In the genomic region with DNA sequence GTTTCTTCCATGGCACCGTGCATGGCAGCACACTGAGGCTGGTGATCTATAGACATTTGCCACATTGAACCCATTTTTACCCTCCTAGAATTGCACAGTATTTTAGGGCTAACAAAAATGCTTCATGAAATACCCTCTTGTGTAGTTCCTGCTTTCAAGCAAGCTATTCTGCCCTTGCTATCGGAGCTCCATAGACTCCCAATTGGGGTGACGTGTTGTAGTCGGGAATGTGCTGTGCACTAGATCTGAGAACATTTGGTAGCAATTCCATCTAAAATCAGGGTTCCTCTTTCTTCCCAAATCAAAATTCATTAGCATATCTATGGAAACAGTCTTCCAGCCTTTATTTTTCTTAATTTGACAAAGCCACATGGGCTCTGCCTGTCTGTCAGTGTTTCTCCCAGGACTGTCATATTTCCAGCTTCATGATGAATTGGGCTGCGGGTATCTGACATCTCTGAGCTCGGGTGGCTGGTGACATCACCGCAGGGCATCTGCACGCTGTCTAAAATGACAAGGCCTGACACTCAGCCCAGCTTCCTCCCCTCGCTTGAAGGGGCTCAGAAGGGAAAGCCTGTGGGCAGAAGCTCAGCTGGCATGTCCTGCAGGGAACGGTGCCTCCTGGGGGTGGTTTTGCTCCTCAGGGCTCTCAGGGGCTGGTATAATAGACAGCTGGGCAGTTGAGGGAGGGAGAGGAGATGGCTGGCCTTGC, we compare ENCODE assay signal across 1 cellular context.
TF ChIP-seq lines count a peak whose summit lies in the region.

No MANE protein-coding gene starts in this region.

TF ChIP-seq in SK-N-SH treated with all-trans-retinoic acid at 6 μM for 48 hours, 23 proteins besides CTCF, POLR2A, EP300 and RAD21 (continued from another document):
- TF ChIP-seq, protein P1, sequence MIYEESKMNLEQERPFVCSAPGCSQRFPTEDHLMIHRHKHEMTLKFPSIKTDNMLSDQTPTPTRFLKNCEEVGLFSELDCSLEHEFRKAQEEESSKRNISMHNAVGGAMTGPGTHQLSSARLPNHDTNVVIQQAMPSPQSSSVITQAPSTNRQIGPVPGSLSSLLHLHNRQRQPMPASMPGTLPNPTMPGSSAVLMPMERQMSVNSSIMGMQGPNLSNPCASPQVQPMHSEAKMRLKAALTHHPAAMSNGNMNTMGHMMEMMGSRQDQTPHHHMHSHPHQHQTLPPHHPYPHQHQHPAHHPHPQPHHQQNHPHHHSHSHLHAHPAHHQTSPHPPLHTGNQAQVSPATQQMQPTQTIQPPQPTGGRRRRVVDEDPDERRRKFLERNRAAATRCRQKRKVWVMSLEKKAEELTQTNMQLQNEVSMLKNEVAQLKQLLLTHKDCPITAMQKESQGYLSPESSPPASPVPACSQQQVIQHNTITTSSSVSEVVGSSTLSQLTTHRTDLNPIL (CRISPR knock-in tag; IDR thresholded peaks at IDR 0.05; ENCODE audit: low read depth), result peak; percentile 93
- TF ChIP-seq ZNF70 (CRISPR knock-in tag; IDR thresholded peaks at IDR 0.05), result no peak
- TF ChIP-seq, protein P2, sequence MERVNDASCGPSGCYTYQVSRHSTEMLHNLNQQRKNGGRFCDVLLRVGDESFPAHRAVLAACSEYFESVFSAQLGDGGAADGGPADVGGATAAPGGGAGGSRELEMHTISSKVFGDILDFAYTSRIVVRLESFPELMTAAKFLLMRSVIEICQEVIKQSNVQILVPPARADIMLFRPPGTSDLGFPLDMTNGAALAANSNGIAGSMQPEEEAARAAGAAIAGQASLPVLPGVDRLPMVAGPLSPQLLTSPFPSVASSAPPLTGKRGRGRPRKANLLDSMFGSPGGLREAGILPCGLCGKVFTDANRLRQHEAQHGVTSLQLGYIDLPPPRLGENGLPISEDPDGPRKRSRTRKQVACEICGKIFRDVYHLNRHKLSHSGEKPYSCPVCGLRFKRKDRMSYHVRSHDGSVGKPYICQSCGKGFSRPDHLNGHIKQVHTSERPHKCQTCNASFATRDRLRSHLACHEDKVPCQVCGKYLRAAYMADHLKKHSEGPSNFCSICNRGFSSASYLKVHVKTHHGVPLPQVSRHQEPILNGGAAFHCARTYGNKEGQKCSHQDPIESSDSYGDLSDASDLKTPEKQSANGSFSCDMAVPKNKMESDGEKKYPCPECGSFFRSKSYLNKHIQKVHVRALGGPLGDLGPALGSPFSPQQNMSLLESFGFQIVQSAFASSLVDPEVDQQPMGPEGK (CRISPR knock-in tag; IDR thresholded peaks at IDR 0.05; ENCODE audit: borderline replicate concordance), result peak; percentile 19; the same call in 1 of the 2 replicates
